11 cellular contexts compared by ENCODE assay signal in the genomic region with DNA sequence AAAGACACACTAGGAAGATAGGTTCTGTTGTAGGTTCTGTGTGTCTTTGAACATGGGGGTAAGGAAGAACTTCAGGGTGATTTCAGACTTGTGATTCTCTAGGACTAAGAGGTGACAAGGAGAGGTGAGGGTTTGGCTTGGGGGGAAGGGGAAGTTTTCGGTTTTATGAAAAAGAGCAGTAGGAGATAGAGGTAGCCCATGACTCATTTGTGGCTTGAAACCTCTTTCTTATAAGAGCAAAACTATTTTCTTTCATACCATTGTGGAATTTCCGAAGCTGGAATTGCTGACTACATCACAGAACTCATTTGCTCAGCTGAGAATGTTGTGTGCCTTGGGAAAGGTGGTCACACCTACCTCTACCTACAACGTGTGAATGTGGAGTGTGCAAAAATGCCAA. TPM values are rescaled to one million over a fixed set of nuclear protein-coding genes. Genes with fewer than 3 reads are reported as not detected.
A peak's percentile ranks its signal among the peaks of the same experiment; 100 is the strongest.
DNase-seq lines count a peak whose midpoint lies in the region; ATAC-seq and TF ChIP-seq lines count a peak whose summit lies in the region.
"Had no signal": no experiment of that assay in that cellular context is flagged by ENCODE, and none has a peak within 500 bp of the region (broad histone marks: within the 10 kb centered on the region; RNA-seq: fewer than 3 reads in every experiment).

No MANE protein-coding gene starts in this region.

- H3K27me3 Mint-ChIP-seq in activated naive CD4-positive, alpha-beta T cell treated with anti-CD3 and anti-CD28 coated beads, Interleukin-2, amount 50 U/mL, for 24 hours, result no peaks in the 10 kb centered on the region
- no peaks in the 10 kb centered on the region for H3K27me3 Mint-ChIP-seq in stimulated activated naive CD8-positive, alpha-beta T cell treated with anti-CD3 and anti-CD28 coated beads, Interleukin-15, amount 100 ng/mL, for 72 hours
- peaks cover 38% of the 10 kb centered on the region for H3K27me3 Mint-ChIP-seq in mesothelial cell of epicardium (ENCODE audit: low read depth)

- no peaks in the 10 kb centered on the region for H3K9me3 Mint-ChIP-seq in activated naive CD4-positive, alpha-beta T cell treated with anti-CD3 and anti-CD28 coated beads, Interleukin-2, amount 50 U/mL, for 24 hours
- no peaks in the 10 kb centered on the region for H3K9me3 Mint-ChIP-seq in stimulated activated naive CD8-positive, alpha-beta T cell treated with anti-CD3 and anti-CD28 coated beads, Interleukin-15, amount 100 ng/mL, for 72 hours
- no peaks in the 10 kb centered on the region for H3K9me3 Mint-ChIP-seq in mesothelial cell of epicardium

- ATAC-seq in stimulated activated naive CD8-positive, alpha-beta T cell treated with anti-CD3 and anti-CD28 coated beads, Interleukin-15, amount 100 ng/mL, for 72 hours, result peak; percentile 39

- no peak for TF ChIP-seq CTCF in mesothelial cell of epicardium (IDR thresholded peaks at IDR 0.05; ENCODE audit: unreplicated experiment)

- H3K4me3 Mint-ChIP-seq in activated naive CD4-positive, alpha-beta T cell treated with anti-CD3 and anti-CD28 coated beads, Interleukin-2, amount 50 U/mL, for 24 hours, result peak overlapping the region; percentile 85
- peak overlapping the region; percentile 87 to 88 for H3K4me3 Mint-ChIP-seq in stimulated activated naive CD8-positive, alpha-beta T cell treated with anti-CD3 and anti-CD28 coated beads, Interleukin-15, amount 100 ng/mL, for 72 hours
- no peak overlapping the region for H3K4me3 Mint-ChIP-seq in mesothelial cell of epicardium

- H3K36me3 Mint-ChIP-seq in activated naive CD4-positive, alpha-beta T cell treated with anti-CD3 and anti-CD28 coated beads, Interleukin-2, amount 50 U/mL, for 24 hours, result no peaks in the 10 kb centered on the region
- H3K36me3 Mint-ChIP-seq in mesothelial cell of epicardium, result no peaks in the 10 kb centered on the region

- peak; percentile 45 for DNase-seq in activated naive CD4-positive, alpha-beta T cell treated with Interleukin-2 at 50 U/mL for 16 hours
- DNase-seq in activated naive CD4-positive, alpha-beta T cell (lab: John Stamatoyannopoulos, UW), result no peak
- peak; percentile 2 for DNase-seq in NCI-H226
- DNase-seq in stimulated activated naive CD8-positive, alpha-beta T cell treated with anti-CD3 and anti-CD28 coated beads, Interleukin-15, amount 100 ng/mL, for 72 hours, result peak; percentile 39 to 55
- DNase-seq in mesothelial cell of epicardium (ENCODE audit: low spot score in 2 of 2, unreplicated experiment in 2 of 2), result no peak
- DNase-seq in putamen (ENCODE audit: low spot score), result no peak
- no peak for DNase-seq in NCI-H2081 treated with DMSO at 0.1 percent for 48 hours (lab: John Stamatoyannopoulos, UW)
- DNase-seq: activated effector memory CD4-positive, alpha-beta T cell treated with Interleukin-2 at 50 U/mL for 16 hours; NCI-H2029 had no signal

- H3K4me1 Mint-ChIP-seq in activated naive CD4-positive, alpha-beta T cell treated with anti-CD3 and anti-CD28 coated beads, Interleukin-2, amount 50 U/mL, for 24 hours, result peaks cover 100% of the 10 kb centered on the region
- H3K4me1 Mint-ChIP-seq in stimulated activated naive CD8-positive, alpha-beta T cell treated with anti-CD3 and anti-CD28 coated beads, Interleukin-15, amount 100 ng/mL, for 72 hours, result peaks cover 100% of the 10 kb centered on the region
- no peaks in the 10 kb centered on the region for H3K4me1 Mint-ChIP-seq in mesothelial cell of epicardium

- peak overlapping the region; percentile 99 for H3K27ac Mint-ChIP-seq in activated naive CD4-positive, alpha-beta T cell treated with anti-CD3 and anti-CD28 coated beads, Interleukin-2, amount 50 U/mL, for 24 hours
- peak overlapping the region; percentile 79 to 96 for H3K27ac Mint-ChIP-seq in stimulated activated naive CD8-positive, alpha-beta T cell treated with anti-CD3 and anti-CD28 coated beads, Interleukin-15, amount 100 ng/mL, for 72 hours
- H3K27ac Mint-ChIP-seq in mesothelial cell of epicardium, result no peak overlapping the region

RNA-seq across cellular contexts. Expression of gene IKZF1, which starts 39.6 kb away (rescaled TPM):
- total RNA-seq in mesothelial cell of epicardium, result 1.7 to 2.5 TPM (median 1.8 TPM) in 3 replicates
- total RNA-seq: SJSA1 had no signal

Comparison
In these comparisons a context has a peak if more than half of its experiments do, and no peak if none do; other contexts are left out.
1. DNase-seq: peak in activated naive CD4-positive, alpha-beta T cell treated with Interleukin-2 at 50 U/mL for 16 hours (single experiment), NCI-H226 (single experiment) and stimulated activated naive CD8-positive, alpha-beta T cell treated with anti-CD3 and anti-CD28 coated beads, Interleukin-15, amount 100 ng/mL, for 72 hours (2 of 2); none in activated naive CD4-positive, alpha-beta T cell (0 of 4), mesothelial cell of epicardium (0 of 2), putamen (single experiment) and NCI-H2081 treated with DMSO at 0.1 percent for 48 hours (single experiment).